ENCODE assay signal across 9 cellular contexts in genomic region chr2:176122266-176122632, GRCh38. TPM values are rescaled to one million over a fixed set of nuclear protein-coding genes. Genes with fewer than 3 reads are reported as not detected.
A peak's percentile ranks its signal among the peaks of the same experiment; 100 is the strongest.
DNase-seq lines count a peak whose midpoint lies in the region; ATAC-seq and TF ChIP-seq lines count a peak whose summit lies in the region.
"Had no signal": no experiment of that assay in that cellular context is flagged by ENCODE, and none has a peak within 500 bp of the region (broad histone marks: within the 10 kb centered on the region; RNA-seq: fewer than 3 reads in every experiment).

No MANE protein-coding gene starts in this region.

- peaks cover 0 to 3% (median 0%) of the 10 kb centered on the region in 3 donors for H3K36me3 Mint-ChIP-seq in CD8-positive, alpha-beta memory T cell

- H3K4me3 ChIP-seq in CD8-positive, alpha-beta memory T cell (ENCODE audit: low read length) = no peak overlapping the region
- peak overlapping the region; percentile 29 to 52 for H3K4me3 ChIP-seq in right atrium auricular region

- peak overlapping the region in 6 of 7 donors; percentile 51 to 87 (median 69) for H3K4me3 Mint-ChIP-seq in CD8-positive, alpha-beta memory T cell

- no peak overlapping the region for H3K27ac Mint-ChIP-seq in CD8-positive, alpha-beta memory T cell

- peaks cover 91% of the 10 kb centered on the region for H3K27me3 ChIP-seq in CD8-positive, alpha-beta memory T cell (ENCODE audit: insufficient read depth, low read length, poor library complexity, severe bottlenecking)
- peaks cover 63 to 81% of the 10 kb centered on the region in 2 donors for H3K27me3 ChIP-seq in right atrium auricular region

- no peak overlapping the region for H3K27ac ChIP-seq in CD8-positive, alpha-beta memory T cell (ENCODE audit: low read depth, low read length)
- H3K27ac ChIP-seq in right atrium auricular region = no peak overlapping the region

- DNase-seq in CD8-positive, alpha-beta memory T cell = no peak
- DNase-seq in right atrium auricular region (ENCODE audit: low spot score) (no peak), retina (peak; percentile 92), EL (no peak), ureter (ENCODE audit: low spot score) (no peak)
- DNase-seq: NCI-H2171 treated with DMSO at 0.1 percent for 48 hours had no signal

- CTCF ChIA-PET in CD8-positive, alpha-beta memory T cell (lab: Charles Lee) = interaction anchor here (0.7 to 1.4 kb wide), 2 partner anchors 10 to 25 kb away, joined by 3 to 5 read pairs; no protein-coding TSS in a partner anchor

- H3K9me3 ChIP-seq in CD8-positive, alpha-beta memory T cell (ENCODE audit: low read length) = no peaks in the 10 kb centered on the region
- H3K9me3 ChIP-seq in right atrium auricular region = peaks cover 0 to 4% of the 10 kb centered on the region in 2 donors

- no peaks in the 10 kb centered on the region for H3K4me1 ChIP-seq in CD8-positive, alpha-beta memory T cell (ENCODE audit: insufficient read depth, low read length)
- H3K4me1 ChIP-seq in right atrium auricular region = peaks cover 0 to 19% of the 10 kb centered on the region in 2 donors

- POLR2A ChIA-PET in CD8-positive, alpha-beta memory T cell (lab: Charles Lee) = no interaction called here

- peaks cover 12 to 22% (median 14%) of the 10 kb centered on the region in 3 donors for H3K4me1 Mint-ChIP-seq in CD8-positive, alpha-beta memory T cell

- TF ChIP-seq CTCF in right atrium auricular region (IDR thresholded peaks at IDR 0.05) = no peak

- peaks cover 82 to 87% of the 10 kb centered on the region in 2 donors for H3K27me3 Mint-ChIP-seq in CD8-positive, alpha-beta memory T cell

- ATAC-seq in SK-N-SH treated with all-trans-retinoic acid at 6 μM for 48 hours = peak; percentile 57
- ATAC-seq in GM19452 (IDR thresholded peaks at IDR 0.05; ENCODE audit: unreplicated experiment) = no peak
- no peak for ATAC-seq in HG02884 (IDR thresholded peaks at IDR 0.05; ENCODE audit: unreplicated experiment)

- H3K9me3 Mint-ChIP-seq in CD8-positive, alpha-beta memory T cell = peaks cover 0 to 23% (median 2%) of the 10 kb centered on the region in 5 donors

- no peaks in the 10 kb centered on the region for H3K36me3 ChIP-seq in CD8-positive, alpha-beta memory T cell (ENCODE audit: insufficient read depth, low read length)
- no peaks in the 10 kb centered on the region for H3K36me3 ChIP-seq in right atrium auricular region

TF ChIP-seq in SK-N-SH treated with all-trans-retinoic acid at 6 μM for 48 hours, 23 proteins besides CTCF, POLR2A, EP300 and RAD21:
- TF ChIP-seq PATZ1 (CRISPR knock-in tag; IDR thresholded peaks at IDR 0.05; ENCODE audit: borderline replicate concordance) (peak; percentile 85; the same call in 1 of the 2 replicates), CSRNP3 (CRISPR knock-in tag; IDR thresholded peaks at IDR 0.05) (no peak)
TF ChIP-seq in SK-N-SH treated with all-trans-retinoic acid at 6 μM for 48 hours: peak in this region for 1.

RNA-seq across cellular contexts. Expression of gene HOXD9, which starts 0.3 kb away (rescaled TPM):
- not detected for total RNA-seq in CD8-positive, alpha-beta memory T cell
- polyA plus RNA-seq in CD8-positive, alpha-beta memory T cell = not detected
- under 1 TPM in 1 of 2 donors, not detected in 1; 0.44 TPM for total RNA-seq in right atrium auricular region
- total RNA-seq in ureter = 19.8 TPM

RNA-seq across cellular contexts. Expression of gene HOXD10, which starts 5.7 kb away (rescaled TPM):
- total RNA-seq in CD8-positive, alpha-beta memory T cell = not detected
- polyA plus RNA-seq in CD8-positive, alpha-beta memory T cell = not detected
- total RNA-seq in right atrium auricular region (not detected), ureter (4.4 TPM)

RNA-seq across cellular contexts. Expression of gene HOXD8, which starts 7.3 kb away (rescaled TPM):
- not detected for total RNA-seq in CD8-positive, alpha-beta memory T cell
- not detected for polyA plus RNA-seq in CD8-positive, alpha-beta memory T cell
- total RNA-seq in right atrium auricular region (1 to 10 TPM in 1 of 2 donors, under 1 TPM in 1; 0.55 to 1.1 TPM), ureter (41.7 TPM)

RNA-seq across cellular contexts. Expression of gene HOXD11, which starts 15.2 kb away (rescaled TPM):
- total RNA-seq in CD8-positive, alpha-beta memory T cell = not detected
- not detected for polyA plus RNA-seq in CD8-positive, alpha-beta memory T cell
- total RNA-seq in right atrium auricular region (not detected), ureter (1.2 TPM)

RNA-seq across cellular contexts. Expression of gene HOXD12, which starts 22.7 kb away (rescaled TPM):
- not detected for total RNA-seq in CD8-positive, alpha-beta memory T cell
- polyA plus RNA-seq in CD8-positive, alpha-beta memory T cell = not detected
- total RNA-seq in right atrium auricular region (not detected), ureter (not detected)

Comparison
In these comparisons a context has a peak if more than half of its experiments do, and no peak if none do; other contexts are left out.
1. RNA of gene HOXD9, which starts 0.3 kb away (total RNA-seq): 19.8 TPM in ureter (single experiment); 0.44 TPM in right atrium auricular region and not detected in CD8-positive, alpha-beta memory T cell; every median in the first group is over 10 times any median in the second.
2. RNA of gene HOXD8, which starts 7.3 kb away (total RNA-seq): 41.7 TPM in ureter (single experiment); 0.55 to 1.1 TPM in right atrium auricular region and not detected in CD8-positive, alpha-beta memory T cell; every median in the first group is over 10 times any median in the second.